In genomic region chr13:111431241-111431640, GRCh38 we compare ENCODE assay signal across 15 cellular contexts.
DNase-seq lines count a peak whose midpoint lies in the region; ATAC-seq and TF ChIP-seq lines count a peak whose summit lies in the region.
"Had no signal": no experiment of that assay in that cellular context is flagged by ENCODE, and none has a peak within 500 bp of the region (broad histone marks: within the 10 kb centered on the region; RNA-seq: fewer than 3 reads in every experiment).

No MANE protein-coding gene starts in this region.

- peak overlapping the region in 6 of 11 experiments; percentile 51 to 79 (median 64); a peak in 11 of 22 replicates for H3K4me2 ChIP-seq in BLaER1 treated with 17β-estradiol and CSF1 and Interleukin-3, amounts not matched to agents 10 nM and 100 nM

- no peak overlapping the region for H3K9ac ChIP-seq in BLaER1 treated with 17β-estradiol and CSF1 and Interleukin-3, amounts not matched to agents 10 nM and 100 nM

- no peaks in the 10 kb centered on the region for H3K36me3 ChIP-seq in BLaER1 treated with 17β-estradiol and CSF1 and Interleukin-3, amounts not matched to agents 10 nM and 100 nM
- no peaks in the 10 kb centered on the region for H3K36me3 ChIP-seq in uterus
- H3K36me3 ChIP-seq: HAP-1 had no signal

- H3K9me3 ChIP-seq in BLaER1 treated with 17β-estradiol and CSF1 and Interleukin-3, amounts not matched to agents 10 nM and 100 nM (replicated peaks in 1 of 11): no peaks in the 10 kb centered on the region; a peak in 1 of 22 replicates
- H3K9me3 ChIP-seq in uterus: no peaks in the 10 kb centered on the region
- H3K9me3 ChIP-seq: HAP-1 had no signal

- ATAC-seq in GM21825 (IDR thresholded peaks at IDR 0.05; ENCODE audit: unreplicated experiment) (no peak), HG02973 (IDR thresholded peaks at IDR 0.05; ENCODE audit: unreplicated experiment) (no peak)

- DNase-seq in NCI-H1105 (lab: John Stamatoyannopoulos, UW): peak; percentile 88
- peak; percentile 13 for DNase-seq in NCI-H2107 (lab: John Stamatoyannopoulos, UW)
- peak; percentile 62 for DNase-seq in NCI-H748 treated with DMSO at 0.1 percent for 48 hours (lab: John Stamatoyannopoulos, UW)
- no peak for DNase-seq in uterus
- no peak for DNase-seq in activated CD8-positive, alpha-beta memory T cell treated with anti-CD3 and anti-CD28 coated beads, Interleukin-2, amount 50 U/mL, for 4 hours
- DNase-seq: ACHN; CD4-positive, alpha-beta memory T cell; EL; MV-4-11; NCI-H226; T-helper 9 cell had no signal

- H4K20me1 ChIP-seq in BLaER1 treated with 17β-estradiol and CSF1 and Interleukin-3, amounts not matched to agents 10 nM and 100 nM: no peaks in the 10 kb centered on the region

- intact Hi-C loops in uterus (cut with DNase I; ENCODE audit: low total_unique reads): no loop called here

- H3K27ac ChIP-seq in BLaER1 treated with 17β-estradiol and CSF1 and Interleukin-3, amounts not matched to agents 10 nM and 100 nM: no peak overlapping the region
- no peak overlapping the region for H3K27ac ChIP-seq in uterus

- no peak for TF ChIP-seq POLR2A in uterus (IDR thresholded peaks at IDR 0.05)

- no peak for TF ChIP-seq CTCF in uterus (IDR thresholded peaks at IDR 0.05)

- no peaks in the 10 kb centered on the region for H3K27me3 ChIP-seq in BLaER1 treated with 17β-estradiol and CSF1 and Interleukin-3, amounts not matched to agents 10 nM and 100 nM
- no peaks in the 10 kb centered on the region for H3K27me3 ChIP-seq in uterus

- H3K4me1 ChIP-seq in BLaER1 treated with 17β-estradiol and CSF1 and Interleukin-3, amounts not matched to agents 10 nM and 100 nM: peaks cover 0 to 27% (median 14%) of the 10 kb centered on the region in 10 experiments; a peak in 15 of 20 replicates
- H3K4me1 ChIP-seq in uterus: no peaks in the 10 kb centered on the region
- H3K4me1 ChIP-seq: HAP-1 had no signal

- no peak overlapping the region for H3K4me3 ChIP-seq in BLaER1 treated with 17β-estradiol and CSF1 and Interleukin-3, amounts not matched to agents 10 nM and 100 nM
- no peak overlapping the region for H3K4me3 ChIP-seq in uterus
- H3K4me3 ChIP-seq: HAP-1 had no signal

Comparison
In these comparisons a context has a peak if more than half of its experiments do, and no peak if none do; other contexts are left out.
1. DNase-seq: peak in NCI-H1105 (single experiment), NCI-H2107 (single experiment) and NCI-H748 treated with DMSO at 0.1 percent for 48 hours (single experiment); none in uterus (0 of 2) and activated CD8-positive, alpha-beta memory T cell treated with anti-CD3 and anti-CD28 coated beads, Interleukin-2, amount 50 U/mL, for 4 hours (single experiment).